In genomic region chr17:65198653-65199382, GRCh38 we compare ENCODE assay signal across 8 cellular contexts.
A peak's percentile ranks its signal among the peaks of the same experiment; 100 is the strongest.
DNase-seq lines count a peak whose midpoint lies in the region; ATAC-seq, FAIRE-seq and TF ChIP-seq lines count a peak whose summit lies in the region.

No MANE protein-coding gene starts in this region.

- in situ Hi-C loops in brain microvascular endothelial cell (cut with HindIII; ENCODE audit: low pct_ligation_motif_present, low sequenced_read_pairs), result no loop called here

- TF ChIP-seq CTCF in brain microvascular endothelial cell (IDR thresholded peaks at IDR 0.05; ENCODE audit: low read depth, low read length, missing control alignments), result peak; percentile 53

- H3K4me3 ChIP-seq in brain microvascular endothelial cell (ENCODE audit: low read depth, low read length), result no peak overlapping the region

- no peak overlapping the region for H3K27ac ChIP-seq in brain microvascular endothelial cell

- FAIRE-seq in islet of Langerhans (lab: Jason Lieb, UNC), result peak; percentile 96

- H3K36me3 ChIP-seq in brain microvascular endothelial cell (replicated peaks), result no peaks in the 10 kb centered on the region

- DNase-seq in DMS53 (lab: John Stamatoyannopoulos, UW), result peak; percentile 65
- peak; percentile 37 for DNase-seq in HS-5 (ENCODE audit: low read depth)
- DNase-seq in NCI-H82 treated with DMSO at 0.1 percent for 48 hours (lab: John Stamatoyannopoulos, UW; ENCODE audit: unreplicated experiment), result peak; percentile 58
- DNase-seq in brain microvascular endothelial cell, result no peak
- peak; percentile 90 for DNase-seq in superior temporal gyrus (ENCODE audit: extremely low spot score)

- ATAC-seq in HG02840 (IDR thresholded peaks at IDR 0.05; ENCODE audit: low FRiP score, unreplicated experiment) (no peak), GM21390 (IDR thresholded peaks at IDR 0.05; ENCODE audit: unreplicated experiment) (no peak)

- H3K27me3 ChIP-seq in brain microvascular endothelial cell (replicated peaks), result no peaks in the 10 kb centered on the region
